Comparison of ENCODE assay signal across 9 cellular contexts in the genomic region with DNA sequence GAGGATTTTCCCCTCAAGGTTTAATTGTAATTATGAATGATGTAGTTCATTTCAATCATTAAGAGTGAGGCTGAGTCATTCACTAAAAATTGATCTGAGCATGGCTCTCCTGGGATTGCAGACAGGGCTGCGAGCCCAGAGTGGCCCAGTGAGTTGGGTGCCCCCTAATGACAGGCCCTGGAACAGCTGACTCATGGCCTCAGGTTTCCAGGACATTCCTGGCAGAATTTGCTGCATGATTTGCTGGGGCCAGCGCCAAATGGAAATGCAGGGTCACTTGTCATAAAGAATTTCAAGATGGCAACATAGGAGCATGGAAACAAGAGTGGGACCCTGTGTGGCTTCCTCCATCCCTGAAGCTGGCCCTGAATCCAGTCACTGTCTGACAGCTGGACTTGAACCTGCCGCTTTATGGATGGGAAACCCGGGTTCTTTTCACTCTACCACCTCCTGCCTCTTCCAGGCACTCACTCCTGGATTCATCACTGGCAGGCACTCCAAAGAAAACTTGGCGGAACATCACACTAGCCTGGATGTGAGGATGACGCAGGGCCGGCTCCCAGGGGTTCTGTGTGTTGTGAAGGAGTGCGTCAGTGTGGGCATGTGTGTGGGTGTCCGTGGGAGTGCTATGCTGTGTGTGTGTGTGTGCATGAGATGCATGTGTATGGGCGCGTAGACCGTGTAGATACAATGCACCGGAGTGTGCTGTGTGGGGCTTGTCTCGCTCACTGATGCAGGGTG. TPM values are rescaled to one million over a fixed set of nuclear protein-coding genes. Genes with fewer than 3 reads are reported as not detected.
DNase-seq lines count a peak whose midpoint lies in the region; ATAC-seq and TF ChIP-seq lines count a peak whose summit lies in the region.
"Had no signal": no experiment of that assay in that cellular context is flagged by ENCODE, and none has a peak within 500 bp of the region (broad histone marks: within the 10 kb centered on the region; RNA-seq: fewer than 3 reads in every experiment).

No MANE protein-coding gene starts in this region.

- peak; percentile 74 for DNase-seq in EL
- DNase-seq in HuH-7 (ENCODE audit: low spot score) = peak; percentile 81
- DNase-seq in heart right ventricle = no peak
- peak; percentile 74 for DNase-seq in stromal cell of bone marrow (ENCODE audit: low read depth)
- no peak for DNase-seq in effector memory CD8-positive, alpha-beta T cell

- ATAC-seq in SK-N-SH treated with all-trans-retinoic acid at 6 μM for 48 hours (peak; percentile 84), heart right ventricle (peak; percentile 43 to 90 (median 70)), GM21447 (IDR thresholded peaks at IDR 0.05; ENCODE audit: unreplicated experiment) (no peak), HG03108 (IDR thresholded peaks at IDR 0.05; ENCODE audit: unreplicated experiment) (no peak)
- ATAC-seq in effector memory CD8-positive, alpha-beta T cell (replicated peaks) = no peak

- no peak overlapping the region for H3K27ac Mint-ChIP-seq in effector memory CD8-positive, alpha-beta T cell

- H3K27me3 Mint-ChIP-seq in effector memory CD8-positive, alpha-beta T cell = no peaks in the 10 kb centered on the region

- peaks cover 0 to 7% (median 0%) of the 10 kb centered on the region in 9 donors for H3K4me1 ChIP-seq in heart right ventricle

- H3K9me3 Mint-ChIP-seq in effector memory CD8-positive, alpha-beta T cell = no peaks in the 10 kb centered on the region

- intact Hi-C loops in heart right ventricle (cut with DNase I) = no loop called here

- WGBS in heart right ventricle, 2 donors = 87% methylated on average over 14 of the region's 14 CpGs

- H3K27ac ChIP-seq in heart right ventricle = no peak overlapping the region
- H3K27ac ChIP-seq: VCaP had no signal

- H3K27me3 ChIP-seq in heart right ventricle = no peaks in the 10 kb centered on the region

- H3K4me3 ChIP-seq in heart right ventricle = no peak overlapping the region

- TF ChIP-seq CTCF in heart right ventricle (IDR thresholded peaks at IDR 0.05) = peak; percentile 10 to 60 (median 50)

- no peaks in the 10 kb centered on the region for H3K9me3 ChIP-seq in heart right ventricle

- H3K4me1 Mint-ChIP-seq in effector memory CD8-positive, alpha-beta T cell (ENCODE audit: low read depth in 2 of 2) = no peaks in the 10 kb centered on the region

- H3K36me3 ChIP-seq in heart right ventricle = no peaks in the 10 kb centered on the region

- no peak overlapping the region for H3K4me3 Mint-ChIP-seq in effector memory CD8-positive, alpha-beta T cell

- no peaks in the 10 kb centered on the region for H3K36me3 Mint-ChIP-seq in effector memory CD8-positive, alpha-beta T cell (ENCODE audit: insufficient read depth)

TF ChIP-seq in SK-N-SH treated with all-trans-retinoic acid at 6 μM for 48 hours, 23 proteins besides CTCF, POLR2A, EP300 and RAD21:
- TF ChIP-seq ZFP30 (CRISPR knock-in tag; IDR thresholded peaks at IDR 0.05) (no peak), ISL1 (CRISPR knock-in tag; IDR thresholded peaks at IDR 0.05) (0 out of 2 replicates have a peak, but pooled peaks have one; percentile 7), ZFP3 (CRISPR knock-in tag; IDR thresholded peaks at IDR 0.05) (peak; percentile 77)
- TF ChIP-seq, protein P1, sequence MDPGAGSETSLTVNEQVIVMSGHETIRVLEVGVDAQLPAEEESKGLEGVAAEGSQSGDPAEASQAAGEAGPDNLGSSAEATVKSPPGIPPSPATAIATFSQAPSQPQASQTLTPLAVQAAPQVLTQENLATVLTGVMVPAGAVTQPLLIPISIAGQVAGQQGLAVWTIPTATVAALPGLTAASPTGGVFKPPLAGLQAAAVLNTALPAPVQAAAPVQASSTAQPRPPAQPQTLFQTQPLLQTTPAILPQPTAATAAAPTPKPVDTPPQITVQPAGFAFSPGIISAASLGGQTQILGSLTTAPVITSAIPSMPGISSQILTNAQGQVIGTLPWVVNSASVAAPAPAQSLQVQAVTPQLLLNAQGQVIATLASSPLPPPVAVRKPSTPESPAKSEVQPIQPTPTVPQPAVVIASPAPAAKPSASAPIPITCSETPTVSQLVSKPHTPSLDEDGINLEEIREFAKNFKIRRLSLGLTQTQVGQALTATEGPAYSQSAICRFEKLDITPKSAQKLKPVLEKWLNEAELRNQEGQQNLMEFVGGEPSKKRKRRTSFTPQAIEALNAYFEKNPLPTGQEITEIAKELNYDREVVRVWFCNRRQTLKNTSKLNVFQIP (CRISPR knock-in tag; IDR thresholded peaks at IDR 0.05; ENCODE audit: borderline replicate concordance, low read depth) = no peak

RNA-seq across cellular contexts. Expression of a gene that starts 15.2 kb away (rescaled TPM):
- total RNA-seq in heart right ventricle = under 1 TPM in 3 of 10 donors, not detected in 7; 0.05 to 0.25 (median 0.10) TPM
- under 1 TPM in 1 of 2 donors, not detected in 1; 0.03 TPM for polyA plus RNA-seq in heart right ventricle

Comparison
In these comparisons a context has a peak if more than half of its experiments do, and no peak if none do; other contexts are left out.
1. DNase-seq: peak in EL (single experiment), HuH-7 (single experiment) and stromal cell of bone marrow (single experiment); none in heart right ventricle (0 of 2) and effector memory CD8-positive, alpha-beta T cell (0 of 3).
2. ATAC-seq: peak in SK-N-SH treated with all-trans-retinoic acid at 6 μM for 48 hours (single experiment) and heart right ventricle (8 of 8); none in effector memory CD8-positive, alpha-beta T cell (single experiment), GM21447 (single experiment) and HG03108 (single experiment).